Comparison of ENCODE assay signal across 8 cellular contexts in genomic region chr7:152434511-152435383, GRCh38. TPM values are rescaled to one million over a fixed set of nuclear protein-coding genes. Genes with fewer than 3 reads are reported as not detected.
A peak's percentile ranks its signal among the peaks of the same experiment; 100 is the strongest.
DNase-seq lines count a peak whose midpoint lies in the region; ATAC-seq, FAIRE-seq and TF ChIP-seq lines count a peak whose summit lies in the region.
"Not testable (repeated sequence)": the region's sequence is repeated elsewhere in the genome, so short reads cannot be mapped to it uniquely, and the experiment has no call there.

No MANE protein-coding gene starts in this region.

- H3K4me1 ChIP-seq in A673 (ENCODE audit: insufficient read depth, low read length, poor library complexity, severe bottlenecking); endothelial cell of umbilical vein (ENCODE audit: control insufficient read depth, extremely low read depth, insufficient read depth, low read length): not testable (repeated sequence)

- not testable (repeated sequence) for H3K36me3 ChIP-seq in A673 (ENCODE audit: insufficient read depth, low read length, poor library complexity, severe bottlenecking); endothelial cell of umbilical vein (ENCODE audit: control insufficient read depth in 2 of 2, extremely low read depth in 1 of 2, insufficient read depth in 2 of 2, low read length in 2 of 2)

- POLR2A ChIA-PET in A673 (lab: Charles Lee; ENCODE audit: low non-redundant PET), result interaction anchor here (0.6 kb wide), 2 partner anchors 42 to 62 kb away, joined by 3 to 5 read pairs; no protein-coding TSS in a partner anchor
- POLR2A ChIA-PET in endothelial cell of umbilical vein (lab: Charles Lee), result not testable (repeated sequence)

- H3K79me2 ChIP-seq in endothelial cell of umbilical vein (ENCODE audit: control insufficient read depth, insufficient read depth, low read length), result peaks cover 57% of the 10 kb centered on the region

- dilution Hi-C loops in endothelial cell of umbilical vein (cut with MboI; ENCODE audit: extremely low pct_ligation_motif_present, low sequenced_read_pairs), result not testable (repeated sequence)

- not testable (repeated sequence) for H3K9me3 Mint-ChIP-seq in activated T-helper 1 cell treated with anti-CD3 and anti-CD28 coated beads, Interleukin-12 subunit alpha, Interleukin-12 subunit beta, Interleukin-2, Interleukin-4 antibody, amounts not matched to agents 30 ng/mL and 10 ng/mL and 1 ng/mL, durations not matched to agents 14 hours and 24 hours and 36 hours

- WGBS in lower leg skin, 2 donors, result 0% methylated on average over 58 of the region's 58 CpGs

- ATAC-seq in GM18907 (IDR thresholded peaks at IDR 0.05; ENCODE audit: unreplicated experiment) (peak; percentile 30), HG03520 (IDR thresholded peaks at IDR 0.05; ENCODE audit: unreplicated experiment) (peak; percentile 19)

- H3K27me3 Mint-ChIP-seq in activated T-helper 1 cell treated with anti-CD3 and anti-CD28 coated beads, Interleukin-12 subunit alpha, Interleukin-12 subunit beta, Interleukin-2, Interleukin-4 antibody, amounts not matched to agents 30 ng/mL and 10 ng/mL and 1 ng/mL, durations not matched to agents 14 hours and 24 hours and 36 hours (ENCODE audit: insufficient read depth), result not testable (repeated sequence)

- TF ChIP-seq CTCF in A673 (conservative IDR thresholded peaks at IDR 0.05; ENCODE audit: low read depth, low read length); endothelial cell of umbilical vein (IDR thresholded peaks at IDR 0.05; ENCODE audit: extremely low read depth in 1 of 2, insufficient read depth in 1 of 2, low read depth in 1 of 2, low read length in 2 of 2); lower leg skin (IDR thresholded peaks at IDR 0.05): not testable (repeated sequence)

- H3K4me3 ChIP-seq in A673 (ENCODE audit: low read depth, low read length, poor library complexity, severe bottlenecking) (peak overlapping the region; percentile 80), endothelial cell of umbilical vein (replicated peaks in 1 of 3; ENCODE audit: insufficient read depth in 1 of 3, low read depth in 1 of 3, low read length in 3 of 3) (peak overlapping the region; percentile 72 to 92 (median 79)), lower leg skin (ENCODE audit: low read depth, poor library complexity, severe bottlenecking) (peak overlapping the region; percentile 95)

- H3K27me3 ChIP-seq in A673 (replicated peaks; ENCODE audit: insufficient read depth, low read depth, low read length, poor library complexity); endothelial cell of umbilical vein (ENCODE audit: control insufficient read depth in 2 of 2, insufficient read depth in 2 of 2, low read length in 2 of 2): not testable (repeated sequence)

- DNase-seq in A673 (ENCODE audit: low spot score) (peak; percentile 52), RPMI7951 (ENCODE audit: low read depth) (peak; percentile 40), endothelial cell of umbilical vein (ENCODE audit: low read depth, low spot score) (peak; percentile 64), lower leg skin (ENCODE audit: low spot score in 2 of 2) (peak in 1 of 2 donors; percentile 90)
- peak; percentile 33 for DNase-seq in activated T-helper 1 cell treated with anti-CD3 and anti-CD28 coated beads, Interleukin-12 subunit alpha, Interleukin-12 subunit beta, Interleukin-2, Interleukin-4 antibody, amounts not matched to agents 30 ng/mL and 10 ng/mL and 1 ng/mL, durations not matched to agents 14 hours and 24 hours and 36 hours (ENCODE audit: low spot score)
- peak; percentile 18 for DNase-seq in stimulated activated CD4-positive, alpha-beta T cell treated with anti-CD3 and anti-CD28 coated beads, Interleukin-12 subunit alpha, Interleukin-12 subunit beta, amount 100 ng/mL, for 4 hours

- BruUV-seq in A673 (replicated peaks; lab: Mats Ljungman, UMichigan), result not testable (repeated sequence)
- TSS peak; percentile 28 for BruUV-seq in endothelial cell of umbilical vein (replicated peaks; lab: Mats Ljungman, UMichigan)

- H3K27ac Mint-ChIP-seq in activated T-helper 1 cell treated with anti-CD3 and anti-CD28 coated beads, Interleukin-12 subunit alpha, Interleukin-12 subunit beta, Interleukin-2, Interleukin-4 antibody, amounts not matched to agents 30 ng/mL and 10 ng/mL and 1 ng/mL, durations not matched to agents 14 hours and 24 hours and 36 hours, result peak overlapping the region; percentile 94

- H3K9ac ChIP-seq in endothelial cell of umbilical vein (replicated peaks; ENCODE audit: extremely low read depth, insufficient read depth, low read length), result peak overlapping the region; percentile 57

- H3K27ac ChIP-seq in A673 (ENCODE audit: low read depth, low read length, poor library complexity, severe bottlenecking) (peak overlapping the region; percentile 80), endothelial cell of umbilical vein (ENCODE audit: insufficient read depth, low read depth, low read length) (peak overlapping the region; percentile 49)

- peak overlapping the region; percentile 98 for H3K4me2 ChIP-seq in endothelial cell of umbilical vein (ENCODE audit: insufficient read depth, low read length)

- CTCF ChIA-PET in A673 (lab: Charles Lee), result not testable (repeated sequence)
- CTCF ChIA-PET in endothelial cell of umbilical vein (lab: Charles Lee), result interaction anchor here (1.5 to 1.7 kb wide), 2 partner anchors 27 to 93 kb away, joined by 4 to 16 read pairs; no protein-coding TSS in a partner anchor

- not testable (repeated sequence) for H3K9me1 ChIP-seq in endothelial cell of umbilical vein (replicated peaks; ENCODE audit: control insufficient read depth, extremely low read depth, insufficient read depth, low read length)

- peak overlapping the region; percentile 23 for H2AFZ ChIP-seq in endothelial cell of umbilical vein (ENCODE audit: low read depth, low read length)

- not testable (repeated sequence) for H4K20me1 ChIP-seq in endothelial cell of umbilical vein (replicated peaks; ENCODE audit: control insufficient read depth, extremely low read depth, insufficient read depth, low read length)

- FAIRE-seq in endothelial cell of umbilical vein (lab: Jason Lieb, UNC), result peak; percentile 50

- not testable (repeated sequence) for H3K9me3 ChIP-seq in A673 (ENCODE audit: low read depth, low read length, poor library complexity, severe bottlenecking); endothelial cell of umbilical vein (replicated peaks; ENCODE audit: control insufficient read depth, insufficient read depth, low read length)

- not testable (repeated sequence) for H3K36me3 Mint-ChIP-seq in activated T-helper 1 cell treated with anti-CD3 and anti-CD28 coated beads, Interleukin-12 subunit alpha, Interleukin-12 subunit beta, Interleukin-2, Interleukin-4 antibody, amounts not matched to agents 30 ng/mL and 10 ng/mL and 1 ng/mL, durations not matched to agents 14 hours and 24 hours and 36 hours (ENCODE audit: low read depth)

- H3K4me3 Mint-ChIP-seq in activated T-helper 1 cell treated with anti-CD3 and anti-CD28 coated beads, Interleukin-12 subunit alpha, Interleukin-12 subunit beta, Interleukin-2, Interleukin-4 antibody, amounts not matched to agents 30 ng/mL and 10 ng/mL and 1 ng/mL, durations not matched to agents 14 hours and 24 hours and 36 hours, result peak overlapping the region; percentile 94

- H3K4me1 Mint-ChIP-seq in activated T-helper 1 cell treated with anti-CD3 and anti-CD28 coated beads, Interleukin-12 subunit alpha, Interleukin-12 subunit beta, Interleukin-2, Interleukin-4 antibody, amounts not matched to agents 30 ng/mL and 10 ng/mL and 1 ng/mL, durations not matched to agents 14 hours and 24 hours and 36 hours (ENCODE audit: low read depth), result peaks cover 31% of the 10 kb centered on the region

- intact Hi-C loops in A673 (cut with micrococcal nuclease; ENCODE audit: unreplicated experiment) (loop anchor here (1.0 to 10.0 kb wide), 3 partner anchors 29 to 270 kb away; no protein-coding TSS in a partner anchor), endothelial cell of umbilical vein (cut with micrococcal nuclease) (loop anchor here (1.0 to 10.0 kb wide), 3 partner anchors 93 to 290 kb away; no protein-coding TSS in a partner anchor)
- intact Hi-C loops in activated T-helper 1 cell treated with anti-CD3 and anti-CD28 coated beads, Interleukin-12 subunit alpha, Interleukin-12 subunit beta, Interleukin-2, Interleukin-4 antibody, amounts not matched to agents 30 ng/mL and 10 ng/mL and 1 ng/mL, durations not matched to agents 14 hours and 24 hours and 36 hours (cut with micrococcal nuclease), result loop anchor here (2.0 kb wide), 1 partner anchor 98 kb away; no protein-coding TSS in a partner anchor
- intact Hi-C loops in lower leg skin (cut with DNase I; ENCODE audit: low total_unique reads), result not testable (repeated sequence)

- not testable (repeated sequence) for TF ChIP-seq POLR2A in endothelial cell of umbilical vein (IDR thresholded peaks at IDR 0.05; ENCODE audit: low read depth, low read length); lower leg skin (IDR thresholded peaks at IDR 0.05)

RNA-seq across cellular contexts. Expression of gene KMT2C, which starts 1.1 kb away (rescaled TPM):
- 52.9 and 53.1 TPM in 2 replicates for total RNA-seq in A673 (2021)
- total RNA-seq in RPMI7951 (2014; rRNA removed; shearing (Covaris generic)), result 11.2 and 11.7 TPM in 2 replicates
- total RNA-seq in activated T-helper 1 cell treated with anti-CD3 and anti-CD28 coated beads, Interleukin-12 subunit alpha, Interleukin-12 subunit beta, Interleukin-2, Interleukin-4 antibody, amounts not matched to agents 30 ng/mL and 10 ng/mL and 1 ng/mL, durations not matched to agents 14 hours and 24 hours and 36 hours, result 59.5 and 64.2 TPM in 2 replicates
- total RNA-seq in endothelial cell of umbilical vein, result 51.9 and 53.7 TPM in 2 replicates
- 6.9 and 8.0 TPM in 2 replicates for polyA plus RNA-seq in endothelial cell of umbilical vein
- 8.0 TPM in 2 replicates for polyA plus RNA-seq in endothelial cell of umbilical vein (2011; cell fraction: cytosol; rRNA removed)
- 38.0 and 41.7 TPM in 2 replicates for polyA plus RNA-seq in endothelial cell of umbilical vein (2011; cell fraction: nucleus; rRNA removed)
- 10.7 and 11.8 TPM in 2 replicates for polyA plus RNA-seq in endothelial cell of umbilical vein (2012)
- 64.9 and 81.2 TPM in 2 replicates for polyA minus RNA-seq in endothelial cell of umbilical vein
- polyA minus RNA-seq in endothelial cell of umbilical vein (2011; cell fraction: cytosol; rRNA and poly(A)+ RNA removed), result 15.1 TPM
- polyA minus RNA-seq in endothelial cell of umbilical vein (2011; cell fraction: nucleus; rRNA and poly(A)+ RNA removed), result 117 and 157 TPM in 2 replicates
- 10 to 100 TPM; 64.6 to 79.3 (median 74.7) TPM for total RNA-seq in lower leg skin
